In the genomic region with DNA sequence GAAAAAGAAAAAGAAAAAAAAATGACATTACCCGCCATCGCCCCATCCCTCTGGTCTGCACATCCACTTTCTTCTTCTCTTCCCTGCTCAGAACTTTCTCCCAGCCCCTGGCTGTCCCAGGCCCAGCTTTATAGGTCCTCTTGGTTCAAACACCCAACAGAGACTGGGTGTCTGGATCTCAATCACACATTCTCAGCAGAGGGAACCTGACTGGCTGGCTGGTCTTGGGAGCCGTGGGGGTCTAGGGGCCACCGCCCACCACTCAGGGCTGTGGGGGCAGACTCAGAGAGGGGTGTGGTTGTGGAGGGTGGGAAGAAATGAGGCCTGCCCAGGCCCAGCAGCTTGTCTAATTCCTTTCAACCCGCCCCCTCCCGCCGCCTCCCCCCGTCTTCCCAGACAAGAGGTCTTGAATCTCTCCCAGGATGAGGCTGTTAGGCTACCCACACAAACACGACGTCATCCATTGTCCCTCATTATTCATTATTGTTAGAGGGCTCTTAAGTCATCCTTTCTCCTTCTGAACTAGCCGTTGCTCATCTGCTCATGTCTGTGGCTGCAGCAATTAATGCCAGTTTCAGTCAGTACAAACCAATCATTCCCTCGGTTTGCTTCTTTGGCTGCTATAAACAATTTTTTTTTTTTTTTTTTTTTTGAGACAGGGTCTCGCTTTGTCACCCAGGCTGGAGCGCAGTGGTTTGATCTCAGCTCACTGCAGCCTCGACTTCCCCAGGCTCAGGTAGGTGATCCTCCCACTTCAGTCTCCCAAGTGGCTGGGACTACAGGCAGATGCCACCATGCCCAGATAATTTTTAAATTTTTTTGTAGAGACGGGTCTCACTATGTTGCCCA, we compare ENCODE assay signal across 8 cellular contexts.
A peak's percentile ranks its signal among the peaks of the same experiment; 100 is the strongest.
DNase-seq lines count a peak whose midpoint lies in the region; ATAC-seq lines count a peak whose summit lies in the region.

No MANE protein-coding gene starts in this region.

- DNase-seq in ELF-1 (ENCODE audit: low read depth, low spot score) (peak; percentile 65), NCI-H345 treated with DMSO at 0.1 percent for 48 hours (lab: John Stamatoyannopoulos, UW; ENCODE audit: unreplicated experiment) (peak; percentile 55), epithelial cell of prostate (ENCODE audit: low read depth, low spot score) (peak; percentile 89), nucleus accumbens (lab: John Stamatoyannopoulos, UW) (peak in 46 of 56 donors; percentile 8 to 76 (median 56)), germinal center (ENCODE audit: low spot score) (no peak)

- ATAC-seq in HG03280 (IDR thresholded peaks at IDR 0.05; ENCODE audit: unreplicated experiment) (no peak), HG03378 (IDR thresholded peaks at IDR 0.05; ENCODE audit: unreplicated experiment) (no peak)
- no peak for ATAC-seq in activated CD4-positive, CD25-positive, alpha-beta regulatory T cell treated with anti-CD3 and anti-CD28 coated beads, Interleukin-2, amount 50 U/mL, for 24 hours

- peak overlapping the region; percentile 82 for H3K27ac ChIP-seq in epithelial cell of prostate
